20 cellular contexts compared by ENCODE assay signal in genomic region chr2:211598238-211598637, GRCh38.
DNase-seq lines count a peak whose midpoint lies in the region; ATAC-seq, FAIRE-seq and TF ChIP-seq lines count a peak whose summit lies in the region.
"Had no signal": no experiment of that assay in that cellular context is flagged by ENCODE, and none has a peak within 500 bp of the region (broad histone marks: within the 10 kb centered on the region; RNA-seq: fewer than 3 reads in every experiment).

No MANE protein-coding gene starts in this region.

- no peak overlapping the region for H2BK5ac ChIP-seq in neuronal stem cell (ENCODE audit: low read length)

- no peak overlapping the region for H4K8ac ChIP-seq in neuronal stem cell (ENCODE audit: low read depth, low read length)

- H3K4me2 ChIP-seq in neuronal stem cell (ENCODE audit: insufficient read depth, low read length, poor library complexity, severe bottlenecking), result no peak overlapping the region

- H3K27me3 Mint-ChIP-seq in nephron progenitor cell (ENCODE audit: low read depth, poor library complexity), result no peaks in the 10 kb centered on the region

- TF ChIP-seq CTCF in mucosa of descending colon (IDR thresholded peaks at IDR 0.05), result no peak
- TF ChIP-seq CTCF in nephron progenitor cell (IDR thresholded peaks at IDR 0.05), result no peak

- no peaks in the 10 kb centered on the region for H3K4me1 Mint-ChIP-seq in nephron progenitor cell

- H3K4me1 ChIP-seq in neuronal stem cell (ENCODE audit: control insufficient read depth in 2 of 2, insufficient read depth in 1 of 2, low read depth in 1 of 2, low read length in 2 of 2) (peaks cover 3 to 21% of the 10 kb centered on the region in 2 donors), mucosa of descending colon (ENCODE audit: low read depth) (no peaks in the 10 kb centered on the region)
- H3K4me1 ChIP-seq: Peyer's patch had no signal

- H3K9me3 ChIP-seq in neuronal stem cell (replicated peaks in 1 of 2; ENCODE audit: control insufficient read depth in 2 of 2, insufficient read depth in 1 of 2, low read depth in 1 of 2, low read length in 2 of 2), result peaks cover 0 to 21% of the 10 kb centered on the region in 2 donors
- H3K9me3 ChIP-seq in mucosa of descending colon, result no peaks in the 10 kb centered on the region
- H3K9me3 ChIP-seq: Peyer's patch had no signal

- no peak overlapping the region for H3K18ac ChIP-seq in neuronal stem cell (ENCODE audit: low read length)

- no peak overlapping the region for H2AK5ac ChIP-seq in neuronal stem cell (ENCODE audit: low read depth, low read length)

- H2BK120ac ChIP-seq in neuronal stem cell (ENCODE audit: low read depth, low read length), result no peak overlapping the region

- no peaks in the 10 kb centered on the region for H3K27me3 ChIP-seq in neuronal stem cell (ENCODE audit: control insufficient read depth in 3 of 3, insufficient read depth in 3 of 3, low read depth in 1 of 3, low read length in 3 of 3)
- H3K27me3 ChIP-seq: Peyer's patch had no signal

- no peak overlapping the region for H3K4ac ChIP-seq in neuronal stem cell (ENCODE audit: low read length)

- ATAC-seq in SK-N-SH treated with all-trans-retinoic acid at 6 μM for 48 hours (peak; percentile 93), mucosa of descending colon (no peak)
- ATAC-seq: CD8-positive, alpha-beta T cell had no signal

- FAIRE-seq in H54 (lab: Jason Lieb, UNC), result no peak
- FAIRE-seq: H1 had no signal

- no peak overlapping the region for H3K4me3 Mint-ChIP-seq in nephron progenitor cell
- H3K4me3 Mint-ChIP-seq: CD8-positive, alpha-beta T cell had no signal

- H3K36me3 ChIP-seq in neuronal stem cell (replicated peaks in 1 of 2; ENCODE audit: control insufficient read depth in 2 of 2, insufficient read depth in 2 of 2, low read length in 2 of 2) (no peaks in the 10 kb centered on the region), mucosa of descending colon (ENCODE audit: low read depth) (no peaks in the 10 kb centered on the region)
- H3K36me3 ChIP-seq: Peyer's patch had no signal

- no peak overlapping the region for H4K91ac ChIP-seq in neuronal stem cell (ENCODE audit: low read depth, low read length, poor library complexity)

- H3K27ac Mint-ChIP-seq in nephron progenitor cell, result no peak overlapping the region
- H3K27ac Mint-ChIP-seq: CD8-positive, alpha-beta T cell had no signal

- WGBS in neuronal stem cell (ENCODE audit: extremely low coverage in 2 of 2, insufficient read length in 2 of 2, insufficient replicate concordance in 1 of 2), 2 donors, result no CpG with 5 or more reads among the region's 2 CpGs

- no peak overlapping the region for H2BK12ac ChIP-seq in neuronal stem cell (ENCODE audit: low read length)

- no peak overlapping the region for H3K27ac ChIP-seq in neuronal stem cell (replicated peaks; ENCODE audit: low read length)
- H3K27ac ChIP-seq: HL-60, Peyer's patch had no signal

- H3K23ac ChIP-seq in neuronal stem cell (ENCODE audit: low read depth, low read length, poor library complexity), result no peak overlapping the region

- no peaks in the 10 kb centered on the region for H3K79me1 ChIP-seq in neuronal stem cell (ENCODE audit: low read depth, low read length)

- H3K14ac ChIP-seq in neuronal stem cell (ENCODE audit: low read length), result no peak overlapping the region

- TF ChIP-seq POLR2A in H54 (IDR thresholded peaks at IDR 0.05; ENCODE audit: low read depth, low read length), result no peak

- intact Hi-C loops in mucosa of descending colon (cut with DNase I, micrococcal nuclease), result no loop called here

- H3K9me3 Mint-ChIP-seq in nephron progenitor cell, result no peaks in the 10 kb centered on the region

- peak overlapping the region; percentile 12 for H2AFZ ChIP-seq in neuronal stem cell (ENCODE audit: low read length)

- no peak overlapping the region for H3K9ac ChIP-seq in neuronal stem cell (ENCODE audit: low read depth, low read length, poor library complexity)

- no peaks in the 10 kb centered on the region for H3K36me3 Mint-ChIP-seq in nephron progenitor cell (ENCODE audit: low read depth)
- H3K36me3 Mint-ChIP-seq: CD8-positive, alpha-beta T cell had no signal

- peak; percentile 15 for DNase-seq in HS-5 (ENCODE audit: low read depth)
- peak; percentile 15 for DNase-seq in fibroblast of gingiva (ENCODE audit: low read depth)
- DNase-seq in neuronal stem cell (ENCODE audit: low spot score), result no peak
- DNase-seq in mucosa of descending colon, result no peak
- DNase-seq in nephron progenitor cell, result no peak
- no peak for DNase-seq in activated CD4-positive, alpha-beta T cell treated with anti-CD3 and anti-CD28 coated beads, Interleukin-2, amount 50 U/mL, for 1 hour
- no peak for DNase-seq in H54 (ENCODE audit: insufficient read length, low spot score)
- DNase-seq: ACHN; C1 segment of cervical spinal cord; CD8-positive, alpha-beta T cell; KBM-7; MV-4-11; NCI-H1105 treated with DMSO at 0.1 percent for 48 hours; NCI-H2029 treated with DMSO at 0.1 percent for 48 hours; NCI-H226; NCI-H524; Peyer's patch had no signal

- H3K4me3 ChIP-seq in neuronal stem cell (ENCODE audit: low read length in 2 of 2), result no peak overlapping the region
- H3K4me3 ChIP-seq in mucosa of descending colon, result no peak overlapping the region
- H3K4me3 ChIP-seq: Peyer's patch had no signal

- no peak overlapping the region for H2BK15ac ChIP-seq in neuronal stem cell (ENCODE audit: low read length)

TF ChIP-seq in SK-N-SH treated with all-trans-retinoic acid at 6 μM for 48 hours, 23 proteins besides CTCF, POLR2A, EP300 and RAD21 (continues in another document):
- TF ChIP-seq PATZ1 (CRISPR knock-in tag; IDR thresholded peaks at IDR 0.05; ENCODE audit: borderline replicate concordance) (no peak), SNAI2 (CRISPR knock-in tag; IDR thresholded peaks at IDR 0.05) (no peak), ZFP3 (CRISPR knock-in tag; IDR thresholded peaks at IDR 0.05) (no peak), ZFP30 (CRISPR knock-in tag; IDR thresholded peaks at IDR 0.05) (no peak), ESRRG (CRISPR knock-in tag; IDR thresholded peaks at IDR 0.05) (no peak), CSDC2 (CRISPR knock-in tag; IDR thresholded peaks at IDR 0.05) (no peak), TSHZ2 (CRISPR knock-in tag; IDR thresholded peaks at IDR 0.05) (no peak), CSRNP3 (CRISPR knock-in tag; IDR thresholded peaks at IDR 0.05) (no peak), ZNF8 (CRISPR knock-in tag; IDR thresholded peaks at IDR 0.05) (no peak), ISL1 (CRISPR knock-in tag; IDR thresholded peaks at IDR 0.05) (no peak), RARB (CRISPR knock-in tag; IDR thresholded peaks at IDR 0.05) (no peak), BACH2 (CRISPR knock-in tag; IDR thresholded peaks at IDR 0.05; ENCODE audit: borderline replicate concordance) (no peak), GLIS3 (CRISPR knock-in tag; IDR thresholded peaks at IDR 0.05) (no peak), TOX (CRISPR knock-in tag; IDR thresholded peaks at IDR 0.05; ENCODE audit: borderline replicate concordance) (no peak)

Comparison
In these comparisons a context has a peak if more than half of its experiments do, and no peak if none do; other contexts are left out.
1. DNase-seq: peak in HS-5 (single experiment) and fibroblast of gingiva (single experiment); none in neuronal stem cell (single experiment), mucosa of descending colon (0 of 3), nephron progenitor cell (single experiment), activated CD4-positive, alpha-beta T cell treated with anti-CD3 and anti-CD28 coated beads, Interleukin-2, amount 50 U/mL, for 1 hour (single experiment) and H54 (single experiment).